In the genomic region with DNA sequence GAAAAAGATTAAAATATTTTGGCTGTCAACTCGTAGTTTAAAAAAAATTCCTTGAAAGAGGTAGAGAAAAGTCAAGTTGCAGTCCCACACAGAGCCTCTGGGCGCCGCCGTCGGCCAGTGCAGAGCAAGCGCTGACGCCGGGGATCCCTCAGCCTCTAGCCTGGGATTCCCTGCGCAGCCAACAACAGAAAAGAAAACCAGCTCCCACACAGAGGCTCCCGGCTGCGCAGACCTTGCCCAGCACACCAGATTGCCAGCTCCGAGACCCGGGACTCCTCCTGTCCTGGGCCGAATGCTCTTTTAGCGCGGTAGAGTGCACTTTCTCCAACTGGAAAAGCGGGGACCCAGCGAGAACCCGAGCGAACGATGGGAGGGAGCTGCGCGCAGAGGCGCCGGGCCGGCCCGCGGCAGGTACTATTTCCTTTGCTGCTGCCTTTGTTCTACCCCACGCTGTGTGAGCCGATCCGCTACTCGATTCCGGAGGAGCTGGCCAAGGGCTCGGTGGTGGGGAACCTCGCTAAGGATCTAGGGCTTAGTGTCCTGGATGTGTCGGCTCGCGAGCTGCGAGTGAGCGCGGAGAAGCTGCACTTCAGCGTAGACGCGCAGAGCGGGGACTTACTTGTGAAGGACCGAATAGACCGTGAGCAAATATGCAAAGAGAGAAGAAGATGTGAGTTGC, we compare ENCODE assay signal across 8 cellular contexts. TPM values are rescaled to one million over a fixed set of nuclear protein-coding genes. Genes with fewer than 3 reads are reported as not detected.
DNase-seq lines count a peak whose midpoint lies in the region; ATAC-seq and TF ChIP-seq lines count a peak whose summit lies in the region.
"Not testable (repeated sequence)": the region's sequence is repeated elsewhere in the genome, so short reads cannot be mapped to it uniquely, and the experiment has no call there.

A gene (plus strand): TSS at position 184 of the 679 bp plus-strand sequence. CDS start 183 bp downstream, at position 367.

- peak; percentile 99 for TF ChIP-seq CTCF in Panc1 (IDR thresholded peaks at IDR 0.05)
- peak; percentile 87 for TF ChIP-seq CTCF in fibroblast of the aortic adventitia (IDR thresholded peaks at IDR 0.05; ENCODE audit: insufficient read depth, low read length)
- peak; percentile 9 for TF ChIP-seq CTCF in mucosa of descending colon (IDR thresholded peaks at IDR 0.05)

- not testable (repeated sequence) for BruUV-seq in Panc1 (replicated peaks; lab: Mats Ljungman, UMichigan)

- ATAC-seq in GM21381 (IDR thresholded peaks at IDR 0.05; ENCODE audit: unreplicated experiment) (peak; percentile 79), HG03460 (IDR thresholded peaks at IDR 0.05; ENCODE audit: unreplicated experiment) (peak; percentile 64), Panc1 (peak; percentile 99), mucosa of descending colon (peak; percentile 75)

- intact Hi-C loops in Panc1 (cut with micrococcal nuclease; ENCODE audit: unreplicated experiment) = loop anchor here (1.0 to 10.0 kb wide), 2 partner anchors 53 to 107 kb away; a partner anchor contains a TSS
- intact Hi-C loops in mucosa of descending colon (cut with DNase I, micrococcal nuclease) = not testable (repeated sequence)

- not testable (repeated sequence) for H3K9me3 ChIP-seq in Panc1 (ENCODE audit: control insufficient read depth, insufficient read depth, low read depth, low read length)
- H3K9me3 ChIP-seq in mucosa of descending colon = peaks cover 97% of the 10 kb centered on the region

- in situ Hi-C loops in Caki2 (cut with HindIII; ENCODE audit: low pct_unique_long_range_greater_than_20kb, low sequenced_read_pairs); Panc1 (cut with HindIII; ENCODE audit: low pct_unique_long_range_greater_than_20kb, low sequenced_read_pairs): not testable (repeated sequence)

- not testable (repeated sequence) for H3K4me1 ChIP-seq in Panc1 (ENCODE audit: control insufficient read depth, insufficient read depth, low read length); mucosa of descending colon (ENCODE audit: low read depth)

- H3K36me3 ChIP-seq in Panc1 (ENCODE audit: control insufficient read depth, insufficient read depth, low read length); mucosa of descending colon (ENCODE audit: low read depth): not testable (repeated sequence)

- DNase-seq in Caki2 (ENCODE audit: low read depth) = peak; percentile 70
- peak; percentile 57 for DNase-seq in Panc1 (ENCODE audit: low read depth, low spot score)
- peak; percentile 17 for DNase-seq in activated gamma-delta T cell (lab: John Stamatoyannopoulos, UW)
- peak; percentile 87 for DNase-seq in fibroblast of the aortic adventitia (ENCODE audit: low read depth)
- peak; percentile 55 to 63 (median 60) for DNase-seq in mucosa of descending colon
- DNase-seq in stimulated activated CD8-positive, alpha-beta memory T cell treated with anti-CD3 and anti-CD28 coated beads, Interleukin-4, amount 100 ng/mL, for 48 hours = peak; percentile 76

- H3K27ac ChIP-seq in Panc1 (ENCODE audit: low read length) = not testable (repeated sequence)

- H3K4me3 ChIP-seq in Panc1 (ENCODE audit: low read depth in 2 of 2, low read length in 2 of 2) = peak within 1 kb of the TSS; percentile 56 to 64
- peak within 1 kb of the TSS; percentile 66 for H3K4me3 ChIP-seq in fibroblast of the aortic adventitia (ENCODE audit: low read depth, low read length)
- H3K4me3 ChIP-seq in mucosa of descending colon = not testable (repeated sequence)

- POLR2A ChIA-PET in Panc1 (lab: Charles Lee) = interaction anchor here (0.5 kb wide), 1 partner anchor 145 kb away, joined by 3 read pairs; no protein-coding TSS in a partner anchor

- H3K27me3 ChIP-seq in Panc1 (ENCODE audit: control insufficient read depth, insufficient read depth, low read length) = not testable (repeated sequence)

- CTCF ChIA-PET in Panc1 (lab: Charles Lee) = interaction anchor here (0.6 to 2.2 kb wide), 22 partner anchors 13 to 323 kb away, joined by 3 to 17 read pairs (median 4); a partner anchor contains a TSS

RNA-seq across cellular contexts. Expression of the gene that starts here (rescaled TPM):
- 0.03 and 0.64 TPM in 2 replicates for total RNA-seq in Caki2 (2014; rRNA removed; shearing (Covaris generic); ENCODE audit: low replicate concordance)
- 6.7 TPM for total RNA-seq in Panc1 (2021; ENCODE audit: unreplicated experiment)
- 7.7 TPM for polyA plus RNA-seq in Panc1 (2012; ENCODE audit: insufficient read length)
- 16.7 and 22.1 TPM in 2 replicates for total RNA-seq in fibroblast of the aortic adventitia (ENCODE audit: low replicate concordance)
- 10 to 100 TPM in 1 of 3 donors, 1 to 10 TPM in 2; 4.2 to 17.9 (median 4.5) TPM for total RNA-seq in mucosa of descending colon

Comparison
In these comparisons a context has a peak if more than half of its experiments do, and no peak if none do; other contexts are left out.
1. Peak in DNase-seq in Caki2; RNA of the gene not detected or under 1 TPM.
2. DNase-seq: peak in every context shown above with its lines; median percentile 87 in fibroblast of the aortic adventitia; 76 in stimulated activated CD8-positive, alpha-beta memory T cell treated with anti-CD3 and anti-CD28 coated beads, Interleukin-4, amount 100 ng/mL, for 48 hours; 70 in Caki2; 60 in mucosa of descending colon; 57 in Panc1; 17 in activated gamma-delta T cell.
3. CTCF ChIP-seq: peak in every context shown above with its lines; median percentile 99 in Panc1; 87 in fibroblast of the aortic adventitia; 9 in mucosa of descending colon.